ENCODE assay signal across 8 cellular contexts in the genomic region with DNA sequence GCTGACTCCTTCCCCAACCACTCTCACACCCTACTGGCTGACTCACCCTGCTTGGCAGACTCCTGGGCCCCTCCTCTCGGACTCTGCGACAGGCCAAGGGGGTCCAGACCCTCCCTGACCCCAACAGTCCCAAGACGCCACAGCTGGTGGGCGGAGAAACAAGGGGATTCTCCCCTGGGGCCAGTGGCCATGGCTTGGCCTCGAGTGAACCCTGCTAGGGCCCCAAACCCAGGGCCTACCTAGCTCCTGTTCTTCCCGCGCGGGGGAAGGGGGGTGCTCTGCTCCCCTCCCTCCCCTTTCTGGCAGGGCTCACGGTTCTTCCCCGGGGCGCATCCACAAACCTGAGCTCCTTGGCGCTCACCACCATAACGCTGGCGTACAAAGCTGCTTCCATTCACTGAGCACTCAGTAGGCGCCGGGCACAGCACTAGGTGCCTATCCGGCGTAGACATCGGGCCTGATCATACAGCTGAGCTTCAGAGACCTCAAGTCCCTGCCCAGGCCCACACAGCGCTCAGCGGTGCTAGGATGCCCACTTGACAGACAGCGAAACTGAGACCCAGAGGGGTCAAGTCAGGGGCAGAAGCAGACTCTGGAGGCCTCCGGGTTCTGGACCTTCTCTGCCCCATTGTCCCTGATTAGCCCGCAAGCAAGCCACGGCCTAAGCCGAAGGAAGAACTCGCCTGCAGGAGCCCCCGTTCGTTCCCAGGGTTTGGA. TPM values are rescaled to one million over a fixed set of nuclear protein-coding genes. Genes with fewer than 3 reads are reported as not detected.
DNase-seq lines count a peak whose midpoint lies in the region; ATAC-seq and TF ChIP-seq lines count a peak whose summit lies in the region.

No MANE protein-coding gene starts in this region.

- POLR2A ChIA-PET in CD4-positive, alpha-beta T cell (lab: Charles Lee) = interaction anchor here (1.0 to 5.6 kb wide), 9 partner anchors 8 to 129 kb away, joined by 3 to 27 read pairs (median 9); a partner anchor contains a TSS

- no peaks in the 10 kb centered on the region for H4K20me1 ChIP-seq in OCI-LY3 (ENCODE audit: insufficient read depth, low read length)

- H3K27ac ChIP-seq in CD4-positive, alpha-beta T cell (ENCODE audit: low read depth, low read length) = peak overlapping the region; percentile 69
- H3K27ac ChIP-seq in OCI-LY3 (ENCODE audit: low read length) (peak overlapping the region; percentile 36), liver (ENCODE audit: low read depth in 1 of 2, low read length in 2 of 2) (no peak overlapping the region), stomach (peak overlapping the region; percentile 78 to 92 (median 89))

- peak overlapping the region; percentile 82 for H3K9ac ChIP-seq in OCI-LY3 (ENCODE audit: low read length)
- no peak overlapping the region for H3K9ac ChIP-seq in liver (ENCODE audit: low read depth in 1 of 2, low read length in 2 of 2)

- peak; percentile 47 for ATAC-seq in CD4-positive, alpha-beta T cell (ENCODE audit: poor library complexity)
- ATAC-seq in HG03139 (IDR thresholded peaks at IDR 0.05; ENCODE audit: unreplicated experiment) (no peak), HG03280 (IDR thresholded peaks at IDR 0.05; ENCODE audit: unreplicated experiment) (no peak)

- H3K9me3 ChIP-seq in CD4-positive, alpha-beta T cell (ENCODE audit: control insufficient read depth, low read length) = no peaks in the 10 kb centered on the region
- H3K9me3 ChIP-seq in OCI-LY3 (ENCODE audit: insufficient read depth, low read length) (no peaks in the 10 kb centered on the region), liver (ENCODE audit: control insufficient read depth in 4 of 4, low read length in 3 of 4) (no peaks in the 10 kb centered on the region), stomach (no peaks in the 10 kb centered on the region)

- TF ChIP-seq RAD21 in liver (IDR thresholded peaks at IDR 0.05) = no peak

- H3K4me1 Mint-ChIP-seq in CD4-positive, alpha-beta T cell (ENCODE audit: low read depth) = peaks cover 56% of the 10 kb centered on the region

- H3K36me3 ChIP-seq in OCI-LY3 (replicated peaks; ENCODE audit: low read depth, low read length) = peaks cover 12% of the 10 kb centered on the region
- no peaks in the 10 kb centered on the region for H3K36me3 ChIP-seq in liver (ENCODE audit: control insufficient read depth in 4 of 4, insufficient read depth in 3 of 4, low read depth in 1 of 4, low read length in 3 of 4)
- no peaks in the 10 kb centered on the region for H3K36me3 ChIP-seq in stomach

- H2AFZ ChIP-seq in OCI-LY3 (ENCODE audit: low read depth, low read length) = peak overlapping the region; percentile 28; the same call in 1 of the 2 replicates

- H3K4me1 ChIP-seq in OCI-LY3 (ENCODE audit: low read length) (peaks cover 49% of the 10 kb centered on the region), liver (ENCODE audit: control insufficient read depth in 4 of 4, insufficient read depth in 4 of 4, low read length in 3 of 4) (peaks cover 0 to 18% (median 3%) of the 10 kb centered on the region in 4 donors), stomach (peaks cover 41 to 63% (median 56%) of the 10 kb centered on the region in 4 donors)

- intact Hi-C loops in CD4-positive, alpha-beta T cell (cut with DNase I, micrococcal nuclease) = loop anchor here (2.0 to 5.0 kb wide), 5 partner anchors 20 to 129 kb away; a partner anchor contains a TSS
- intact Hi-C loops in stomach (cut with DNase I; ENCODE audit: low total_unique reads) = no loop called here

- H3K36me3 Mint-ChIP-seq in CD4-positive, alpha-beta T cell (ENCODE audit: low read depth) = peaks cover 19% of the 10 kb centered on the region

- TF ChIP-seq CTCF in CD4-positive, alpha-beta T cell (IDR thresholded peaks at IDR 0.05) = no peak
- no peak for TF ChIP-seq CTCF in OCI-LY3 (IDR thresholded peaks at IDR 0.05; ENCODE audit: low read depth, low read length)
- no peak for TF ChIP-seq CTCF in astrocyte of the spinal cord (IDR thresholded peaks at IDR 0.05; ENCODE audit: low read depth, low read length)
- TF ChIP-seq CTCF in liver (IDR thresholded peaks at IDR 0.05; ENCODE audit: low read depth, low read length, missing input control) = no peak
- no peak for TF ChIP-seq CTCF in stomach (IDR thresholded peaks at IDR 0.05)

- H3K79me2 ChIP-seq in OCI-LY3 (ENCODE audit: low read length) = peaks cover 42% of the 10 kb centered on the region

- H3K4me3 Mint-ChIP-seq in CD4-positive, alpha-beta T cell = peak overlapping the region; percentile 90

- CTCF ChIA-PET in CD4-positive, alpha-beta T cell (lab: Charles Lee) = interaction anchor here (1.5 to 5.2 kb wide), 2 partner anchors 8 to 33 kb away, joined by 5 to 24 read pairs; no protein-coding TSS in a partner anchor

- WGBS in liver = 49% methylated on average over 29 of the region's 29 CpGs
- 3 to 23% (median 11%) methylated on average over 12 to 29 of the region's 29 CpGs for WGBS in stomach, 5 donors

- H3K9me3 Mint-ChIP-seq in CD4-positive, alpha-beta T cell = no peaks in the 10 kb centered on the region

- TF ChIP-seq EP300 in stomach (IDR thresholded peaks at IDR 0.05) = no peak

- peak; percentile 16 to 60 (median 40) for DNase-seq in CD4-positive, alpha-beta T cell
- no peak for DNase-seq in astrocyte of the spinal cord (ENCODE audit: low read depth, low spot score)
- no peak for DNase-seq in stomach
- DNase-seq in SHP77 treated with DMSO at 0.1 percent for 48 hours (lab: John Stamatoyannopoulos, UW) = no peak

- TF ChIP-seq POLR2A in stomach (IDR thresholded peaks at IDR 0.05) = no peak

- H3K27me3 ChIP-seq in CD4-positive, alpha-beta T cell (ENCODE audit: control insufficient read depth, insufficient read depth, low read length) = no peaks in the 10 kb centered on the region
- H3K27me3 ChIP-seq in OCI-LY3 (ENCODE audit: low read depth, low read length) (no peaks in the 10 kb centered on the region), liver (ENCODE audit: control insufficient read depth in 4 of 4, insufficient read depth in 4 of 4, low read length in 3 of 4) (no peaks in the 10 kb centered on the region), stomach (no peaks in the 10 kb centered on the region)

- in situ Hi-C loops in astrocyte of the spinal cord (cut with HindIII; ENCODE audit: low sequenced_read_pairs) = no loop called here

- H3K27me3 Mint-ChIP-seq in CD4-positive, alpha-beta T cell = no peaks in the 10 kb centered on the region

- peak overlapping the region; percentile 91 for H3K27ac Mint-ChIP-seq in CD4-positive, alpha-beta T cell

- H3K4me3 ChIP-seq in OCI-LY3 (ENCODE audit: low read length) (peak overlapping the region; percentile 79), astrocyte of the spinal cord (ENCODE audit: low read depth, low read length) (peak overlapping the region; percentile 59), liver (ENCODE audit: low read depth in 1 of 3, low read length in 3 of 3) (peak overlapping the region in 2 of 3 donors; percentile 50 to 78), stomach (peak overlapping the region; percentile 68 to 88 (median 84))

- H3K4me2 ChIP-seq in OCI-LY3 (ENCODE audit: low read length) = peak overlapping the region; percentile 94

TF ChIP-seq in liver, 16 proteins besides CTCF, POLR2A, EP300 and RAD21:
- TF ChIP-seq RXRA (IDR thresholded peaks at IDR 0.05) (no peak), HNF4G (IDR thresholded peaks at IDR 0.05) (no peak), JUND (IDR thresholded peaks at IDR 0.05) (no peak), SP1 (IDR thresholded peaks at IDR 0.05) (no peak)
- TF ChIP-seq, protein P1, sequence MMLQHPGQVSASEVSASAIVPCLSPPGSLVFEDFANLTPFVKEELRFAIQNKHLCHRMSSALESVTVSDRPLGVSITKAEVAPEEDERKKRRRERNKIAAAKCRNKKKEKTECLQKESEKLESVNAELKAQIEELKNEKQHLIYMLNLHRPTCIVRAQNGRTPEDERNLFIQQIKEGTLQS (IDR thresholded peaks at IDR 0.05) = no peak
- TF ChIP-seq, protein P2, sequence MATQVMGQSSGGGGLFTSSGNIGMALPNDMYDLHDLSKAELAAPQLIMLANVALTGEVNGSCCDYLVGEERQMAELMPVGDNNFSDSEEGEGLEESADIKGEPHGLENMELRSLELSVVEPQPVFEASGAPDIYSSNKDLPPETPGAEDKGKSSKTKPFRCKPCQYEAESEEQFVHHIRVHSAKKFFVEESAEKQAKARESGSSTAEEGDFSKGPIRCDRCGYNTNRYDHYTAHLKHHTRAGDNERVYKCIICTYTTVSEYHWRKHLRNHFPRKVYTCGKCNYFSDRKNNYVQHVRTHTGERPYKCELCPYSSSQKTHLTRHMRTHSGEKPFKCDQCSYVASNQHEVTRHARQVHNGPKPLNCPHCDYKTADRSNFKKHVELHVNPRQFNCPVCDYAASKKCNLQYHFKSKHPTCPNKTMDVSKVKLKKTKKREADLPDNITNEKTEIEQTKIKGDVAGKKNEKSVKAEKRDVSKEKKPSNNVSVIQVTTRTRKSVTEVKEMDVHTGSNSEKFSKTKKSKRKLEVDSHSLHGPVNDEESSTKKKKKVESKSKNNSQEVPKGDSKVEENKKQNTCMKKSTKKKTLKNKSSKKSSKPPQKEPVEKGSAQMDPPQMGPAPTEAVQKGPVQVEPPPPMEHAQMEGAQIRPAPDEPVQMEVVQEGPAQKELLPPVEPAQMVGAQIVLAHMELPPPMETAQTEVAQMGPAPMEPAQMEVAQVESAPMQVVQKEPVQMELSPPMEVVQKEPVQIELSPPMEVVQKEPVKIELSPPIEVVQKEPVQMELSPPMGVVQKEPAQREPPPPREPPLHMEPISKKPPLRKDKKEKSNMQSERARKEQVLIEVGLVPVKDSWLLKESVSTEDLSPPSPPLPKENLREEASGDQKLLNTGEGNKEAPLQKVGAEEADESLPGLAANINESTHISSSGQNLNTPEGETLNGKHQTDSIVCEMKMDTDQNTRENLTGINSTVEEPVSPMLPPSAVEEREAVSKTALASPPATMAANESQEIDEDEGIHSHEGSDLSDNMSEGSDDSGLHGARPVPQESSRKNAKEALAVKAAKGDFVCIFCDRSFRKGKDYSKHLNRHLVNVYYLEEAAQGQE (IDR thresholded peaks at IDR 0.05) = no peak

RNA-seq across cellular contexts. Expression of a gene that starts 0.6 kb away (rescaled TPM):
- 10 to 100 TPM; 31.7 to 32.8 TPM for total RNA-seq in CD4-positive, alpha-beta T cell
- total RNA-seq in liver (1 to 10 TPM; 2.9 to 7.7 TPM), stomach (100 to 1,000 TPM in 1 of 5 donors, 10 to 100 TPM in 3, 1 to 10 TPM in 1; 2.3 to 165 (median 22.3) TPM)
- polyA plus RNA-seq in liver (1 to 10 TPM; 2.9 to 3.1 TPM), stomach (10 to 100 TPM; 27.9 to 81.0 (median 53.1) TPM)

Comparison
In these comparisons a context has a peak if more than half of its experiments do, and no peak if none do; other contexts are left out.
1. DNase-seq: peak in CD4-positive, alpha-beta T cell (10 of 10); none in astrocyte of the spinal cord (single experiment), stomach (single experiment) and SHP77 treated with DMSO at 0.1 percent for 48 hours (single experiment).
2. H3K27ac ChIP-seq: peak in CD4-positive, alpha-beta T cell (single experiment), OCI-LY3 (single experiment) and stomach (5 of 5); none in liver (0 of 2).
3. Peak in every context shown above with its lines, with median percentiles within 50 percentile points of each other: H3K4me3 ChIP-seq.